ENCODE assay signal across 1 cellular context in the genomic region with DNA sequence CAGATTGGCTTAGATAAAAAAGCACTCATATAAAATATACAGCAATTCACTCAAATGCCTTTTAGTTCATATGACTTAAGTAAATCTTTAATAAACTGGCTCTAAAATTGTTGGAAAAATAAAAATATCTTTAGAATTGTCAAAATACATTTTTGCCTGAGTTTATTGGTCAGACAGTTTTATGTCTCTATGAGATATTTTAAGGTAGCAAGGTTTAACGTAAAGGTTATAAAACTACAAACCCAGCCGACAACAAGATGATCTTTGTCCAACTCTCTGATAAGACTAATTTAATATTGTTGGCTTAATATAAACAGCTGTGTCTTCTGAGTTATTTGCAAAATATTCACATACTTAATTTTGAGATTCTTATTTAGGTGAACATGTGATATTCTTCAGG.
TF ChIP-seq lines count a peak whose summit lies in the region.

No MANE protein-coding gene starts in this region.

TF ChIP-seq in HepG2, 621 proteins besides CTCF, POLR2A, EP300 and RAD21 (continued from another document):
- TF ChIP-seq, protein P1, sequence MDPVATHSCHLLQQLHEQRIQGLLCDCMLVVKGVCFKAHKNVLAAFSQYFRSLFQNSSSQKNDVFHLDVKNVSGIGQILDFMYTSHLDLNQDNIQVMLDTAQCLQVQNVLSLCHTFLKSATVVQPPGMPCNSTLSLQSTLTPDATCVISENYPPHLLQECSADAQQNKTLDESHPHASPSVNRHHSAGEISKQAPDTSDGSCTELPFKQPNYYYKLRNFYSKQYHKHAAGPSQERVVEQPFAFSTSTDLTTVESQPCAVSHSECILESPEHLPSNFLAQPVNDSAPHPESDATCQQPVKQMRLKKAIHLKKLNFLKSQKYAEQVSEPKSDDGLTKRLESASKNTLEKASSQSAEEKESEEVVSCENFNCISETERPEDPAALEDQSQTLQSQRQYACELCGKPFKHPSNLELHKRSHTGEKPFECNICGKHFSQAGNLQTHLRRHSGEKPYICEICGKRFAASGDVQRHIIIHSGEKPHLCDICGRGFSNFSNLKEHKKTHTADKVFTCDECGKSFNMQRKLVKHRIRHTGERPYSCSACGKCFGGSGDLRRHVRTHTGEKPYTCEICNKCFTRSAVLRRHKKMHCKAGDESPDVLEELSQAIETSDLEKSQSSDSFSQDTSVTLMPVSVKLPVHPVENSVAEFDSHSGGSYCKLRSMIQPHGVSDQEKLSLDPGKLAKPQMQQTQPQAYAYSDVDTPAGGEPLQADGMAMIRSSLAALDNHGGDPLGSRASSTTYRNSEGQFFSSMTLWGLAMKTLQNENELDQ (CRISPR knock-in tag; IDR thresholded peaks at IDR 0.05; ENCODE audit: borderline replicate concordance): no peak
- TF ChIP-seq ZNF468 (CRISPR knock-in tag; IDR thresholded peaks at IDR 0.05) (no peak), FLYWCH1 (CRISPR knock-in tag; IDR thresholded peaks at IDR 0.05) (no peak), DR1 (CRISPR knock-in tag; IDR thresholded peaks at IDR 0.05) (no peak), FOXK2 (IDR thresholded peaks at IDR 0.05) (no peak)
- TF ChIP-seq, protein P2, sequence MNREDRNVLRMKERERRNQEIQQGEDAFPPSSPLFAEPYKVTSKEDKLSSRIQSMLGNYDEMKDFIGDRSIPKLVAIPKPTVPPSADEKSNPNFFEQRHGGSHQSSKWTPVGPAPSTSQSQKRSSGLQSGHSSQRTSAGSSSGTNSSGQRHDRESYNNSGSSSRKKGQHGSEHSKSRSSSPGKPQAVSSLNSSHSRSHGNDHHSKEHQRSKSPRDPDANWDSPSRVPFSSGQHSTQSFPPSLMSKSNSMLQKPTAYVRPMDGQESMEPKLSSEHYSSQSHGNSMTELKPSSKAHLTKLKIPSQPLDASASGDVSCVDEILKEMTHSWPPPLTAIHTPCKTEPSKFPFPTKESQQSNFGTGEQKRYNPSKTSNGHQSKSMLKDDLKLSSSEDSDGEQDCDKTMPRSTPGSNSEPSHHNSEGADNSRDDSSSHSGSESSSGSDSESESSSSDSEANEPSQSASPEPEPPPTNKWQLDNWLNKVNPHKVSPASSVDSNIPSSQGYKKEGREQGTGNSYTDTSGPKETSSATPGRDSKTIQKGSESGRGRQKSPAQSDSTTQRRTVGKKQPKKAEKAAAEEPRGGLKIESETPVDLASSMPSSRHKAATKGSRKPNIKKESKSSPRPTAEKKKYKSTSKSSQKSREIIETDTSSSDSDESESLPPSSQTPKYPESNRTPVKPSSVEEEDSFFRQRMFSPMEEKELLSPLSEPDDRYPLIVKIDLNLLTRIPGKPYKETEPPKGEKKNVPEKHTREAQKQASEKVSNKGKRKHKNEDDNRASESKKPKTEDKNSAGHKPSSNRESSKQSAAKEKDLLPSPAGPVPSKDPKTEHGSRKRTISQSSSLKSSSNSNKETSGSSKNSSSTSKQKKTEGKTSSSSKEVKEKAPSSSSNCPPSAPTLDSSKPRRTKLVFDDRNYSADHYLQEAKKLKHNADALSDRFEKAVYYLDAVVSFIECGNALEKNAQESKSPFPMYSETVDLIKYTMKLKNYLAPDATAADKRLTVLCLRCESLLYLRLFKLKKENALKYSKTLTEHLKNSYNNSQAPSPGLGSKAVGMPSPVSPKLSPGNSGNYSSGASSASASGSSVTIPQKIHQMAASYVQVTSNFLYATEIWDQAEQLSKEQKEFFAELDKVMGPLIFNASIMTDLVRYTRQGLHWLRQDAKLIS (CRISPR knock-in tag; IDR thresholded peaks at IDR 0.05): no peak
- TF ChIP-seq, protein P3, sequence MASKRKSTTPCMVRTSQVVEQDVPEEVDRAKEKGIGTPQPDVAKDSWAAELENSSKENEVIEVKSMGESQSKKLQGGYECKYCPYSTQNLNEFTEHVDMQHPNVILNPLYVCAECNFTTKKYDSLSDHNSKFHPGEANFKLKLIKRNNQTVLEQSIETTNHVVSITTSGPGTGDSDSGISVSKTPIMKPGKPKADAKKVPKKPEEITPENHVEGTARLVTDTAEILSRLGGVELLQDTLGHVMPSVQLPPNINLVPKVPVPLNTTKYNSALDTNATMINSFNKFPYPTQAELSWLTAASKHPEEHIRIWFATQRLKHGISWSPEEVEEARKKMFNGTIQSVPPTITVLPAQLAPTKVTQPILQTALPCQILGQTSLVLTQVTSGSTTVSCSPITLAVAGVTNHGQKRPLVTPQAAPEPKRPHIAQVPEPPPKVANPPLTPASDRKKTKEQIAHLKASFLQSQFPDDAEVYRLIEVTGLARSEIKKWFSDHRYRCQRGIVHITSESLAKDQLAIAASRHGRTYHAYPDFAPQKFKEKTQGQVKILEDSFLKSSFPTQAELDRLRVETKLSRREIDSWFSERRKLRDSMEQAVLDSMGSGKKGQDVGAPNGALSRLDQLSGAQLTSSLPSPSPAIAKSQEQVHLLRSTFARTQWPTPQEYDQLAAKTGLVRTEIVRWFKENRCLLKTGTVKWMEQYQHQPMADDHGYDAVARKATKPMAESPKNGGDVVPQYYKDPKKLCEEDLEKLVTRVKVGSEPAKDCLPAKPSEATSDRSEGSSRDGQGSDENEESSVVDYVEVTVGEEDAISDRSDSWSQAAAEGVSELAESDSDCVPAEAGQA (IDR thresholded peaks at IDR 0.05; ENCODE audit: low read depth): no peak
- TF ChIP-seq, protein P3 (CRISPR knock-in tag; IDR thresholded peaks at IDR 0.05; ENCODE audit: borderline replicate concordance): no peak
